In genomic region chr5:43729846-43730478, GRCh38 we compare ENCODE assay signal across 8 cellular contexts.
DNase-seq lines count a peak whose midpoint lies in the region; ATAC-seq and TF ChIP-seq lines count a peak whose summit lies in the region.

No MANE protein-coding gene starts in this region.

- H3K4me3 ChIP-seq in fibroblast of villous mesenchyme (ENCODE audit: low read depth, low read length) (no peak overlapping the region), thyroid gland (replicated peaks in 1 of 3) (no peak overlapping the region)

- no peak for TF ChIP-seq POLR2A in thyroid gland (IDR thresholded peaks at IDR 0.05)

- 34 to 38% methylated on average over 2 of the region's 2 CpGs for WGBS in thyroid gland, 2 donors

- POLR2A ChIA-PET in RWPE1 (lab: Yijun Ruan, JAX; ENCODE audit: low non-redundant PET), result no interaction called here

- peak; percentile 80 for TF ChIP-seq CTCF in C4-2B (conservative IDR thresholded peaks at IDR 0.05)
- peak; percentile 87 for TF ChIP-seq CTCF in RWPE1 (conservative IDR thresholded peaks at IDR 0.05; ENCODE audit: low read depth)
- TF ChIP-seq CTCF in fibroblast of villous mesenchyme (IDR thresholded peaks at IDR 0.05; ENCODE audit: insufficient read depth, low read depth, low read length), result peak; percentile 51
- TF ChIP-seq CTCF in thyroid gland (IDR thresholded peaks at IDR 0.05), result peak; percentile 7 to 60 (median 36)

- no peak overlapping the region for H3K27ac ChIP-seq in C4-2B
- H3K27ac ChIP-seq in RWPE1, result no peak overlapping the region
- H3K27ac ChIP-seq in thyroid gland, result no peak overlapping the region

- DNase-seq in RWPE1 (ENCODE audit: low spot score) (no peak), fibroblast of villous mesenchyme (ENCODE audit: low read depth) (peak; percentile 42), thyroid gland (no peak)

- H3K27me3 ChIP-seq in thyroid gland, result no peaks in the 10 kb centered on the region

- no peaks in the 10 kb centered on the region for H3K36me3 ChIP-seq in thyroid gland

- ATAC-seq in HG02885 (IDR thresholded peaks at IDR 0.05; ENCODE audit: poor library complexity, unreplicated experiment) (peak; percentile 49), HG03432 (IDR thresholded peaks at IDR 0.05; ENCODE audit: unreplicated experiment) (no peak), GM21786 (IDR thresholded peaks at IDR 0.05; ENCODE audit: unreplicated experiment) (no peak)
- no peak for ATAC-seq in activated CD4-positive, CD25-positive, alpha-beta regulatory T cell treated with anti-CD3 and anti-CD28 coated beads, Interleukin-2, amount 50 U/mL, for 24 hours

- no peaks in the 10 kb centered on the region for H3K9me3 ChIP-seq in thyroid gland

- no peaks in the 10 kb centered on the region for H3K4me1 ChIP-seq in thyroid gland

- CTCF ChIA-PET in RWPE1 (lab: Yijun Ruan, JAX), result interaction anchor here (0.5 to 2.6 kb wide), 8 partner anchors 36 to 1875 kb away, joined by 3 to 23 read pairs (median 3); no protein-coding TSS in a partner anchor

- intact Hi-C loops in thyroid gland (cut with DNase I), result no loop called here

Comparison
In these comparisons a context has a peak if more than half of its experiments do, and no peak if none do; other contexts are left out.
1. CTCF ChIP-seq: peak in every context shown above with its lines; median percentile 87 in RWPE1; 80 in C4-2B; 51 in fibroblast of villous mesenchyme; 36 in thyroid gland.